29 cellular contexts compared by ENCODE assay signal in genomic region chr2:147696426-147696825, GRCh38.
DNase-seq lines count a peak whose midpoint lies in the region; ATAC-seq, FAIRE-seq and TF ChIP-seq lines count a peak whose summit lies in the region.
"Had no signal": no experiment of that assay in that cellular context is flagged by ENCODE, and none has a peak within 500 bp of the region (broad histone marks: within the 10 kb centered on the region; RNA-seq: fewer than 3 reads in every experiment).

No MANE protein-coding gene starts in this region.

- TF ChIP-seq CTCF in Calu3 (IDR thresholded peaks at IDR 0.05; ENCODE audit: unreplicated experiment) = no peak
- no peak for TF ChIP-seq CTCF in astrocyte (IDR thresholded peaks at IDR 0.05; ENCODE audit: insufficient read depth, low read depth, low read length)
- no peak for TF ChIP-seq CTCF in left lung (IDR thresholded peaks at IDR 0.05)

- H3K36me3 Mint-ChIP-seq in Calu3 (ENCODE audit: insufficient read depth, unreplicated experiment) = no peaks in the 10 kb centered on the region
- H3K36me3 Mint-ChIP-seq in astrocyte (ENCODE audit: low read depth, unreplicated experiment) = no peaks in the 10 kb centered on the region
- H3K36me3 Mint-ChIP-seq: activated naive CD8-positive, alpha-beta T cell; natural killer cell; stimulated activated memory B cell treated with anti-CD40 and anti-IgM and Interleukin-4, amounts not matched to agents 10 μg/mL and 1 μg/mL and 100 μg/mL, for 72 hours had no signal

- ATAC-seq in left lung (peak; percentile 80), HG02610 (IDR thresholded peaks at IDR 0.05; ENCODE audit: unreplicated experiment) (no peak), HG02970 (IDR thresholded peaks at IDR 0.05; ENCODE audit: low FRiP score, unreplicated experiment) (no peak)
- ATAC-seq: HCT116; heart left ventricle; natural killer cell; stimulated activated memory B cell treated with anti-CD40 and anti-IgM and Interleukin-4, amounts not matched to agents 10 μg/mL and 1 μg/mL and 100 μg/mL, for 72 hours had no signal

- no peaks in the 10 kb centered on the region for H3K9me3 ChIP-seq in astrocyte (ENCODE audit: insufficient read depth, low read depth, low read length)
- H3K9me3 ChIP-seq in left lung = no peaks in the 10 kb centered on the region
- H3K9me3 ChIP-seq: heart left ventricle had no signal

- peak overlapping the region; percentile 47 for H3K27ac Mint-ChIP-seq in Calu3 (ENCODE audit: unreplicated experiment)
- H3K27ac Mint-ChIP-seq in astrocyte (ENCODE audit: unreplicated experiment) = no peak overlapping the region
- H3K27ac Mint-ChIP-seq: activated CD4-positive, alpha-beta T cell treated with anti-CD3 and anti-CD28 coated beads, Interleukin-2, amount 10 ng/mL, durations not matched to agents 24 days and 14 days; activated naive CD8-positive, alpha-beta T cell; natural killer cell; stimulated activated memory B cell treated with anti-CD40 and anti-IgM and Interleukin-4, amounts not matched to agents 10 μg/mL and 1 μg/mL and 100 μg/mL, for 72 hours had no signal

- no peak overlapping the region for H3K4me3 ChIP-seq in astrocyte (ENCODE audit: insufficient read depth, low read depth, low read length)
- no peak overlapping the region for H3K4me3 ChIP-seq in left lung
- H3K4me3 ChIP-seq: heart left ventricle, lung had no signal

- H3K36me3 ChIP-seq in astrocyte (ENCODE audit: insufficient read depth, low read length) (no peaks in the 10 kb centered on the region), left lung (no peaks in the 10 kb centered on the region)
- H3K36me3 ChIP-seq: heart left ventricle, WERI-Rb-1 had no signal

- no peak overlapping the region for H3K4me2 ChIP-seq in astrocyte (ENCODE audit: low read length)

- CTCF ChIA-PET in Calu3 (lab: Charles Lee) = interaction anchor here (0.5 kb wide), 1 partner anchor 371 kb away, joined by 3 read pairs; no protein-coding TSS in a partner anchor

- H3K4me3 Mint-ChIP-seq in Calu3 (ENCODE audit: low read depth, unreplicated experiment) (no peak overlapping the region), astrocyte (ENCODE audit: unreplicated experiment) (no peak overlapping the region)
- H3K4me3 Mint-ChIP-seq: activated CD4-positive, alpha-beta T cell treated with anti-CD3 and anti-CD28 coated beads, Interleukin-2, amount 10 ng/mL, durations not matched to agents 24 days and 14 days; activated naive CD8-positive, alpha-beta T cell; natural killer cell; stimulated activated memory B cell treated with anti-CD40 and anti-IgM and Interleukin-4, amounts not matched to agents 10 μg/mL and 1 μg/mL and 100 μg/mL, for 72 hours had no signal

- H3K4me1 Mint-ChIP-seq in Calu3 (ENCODE audit: low read depth, unreplicated experiment) = peaks cover 31% of the 10 kb centered on the region
- no peaks in the 10 kb centered on the region for H3K4me1 Mint-ChIP-seq in astrocyte (ENCODE audit: low read depth, unreplicated experiment)
- H3K4me1 Mint-ChIP-seq: activated CD4-positive, alpha-beta T cell treated with anti-CD3 and anti-CD28 coated beads, Interleukin-2, amount 10 ng/mL, durations not matched to agents 24 days and 14 days; natural killer cell; stimulated activated memory B cell treated with anti-CD40 and anti-IgM and Interleukin-4, amounts not matched to agents 10 μg/mL and 1 μg/mL and 100 μg/mL, for 72 hours had no signal

- no peaks in the 10 kb centered on the region for H4K20me1 ChIP-seq in astrocyte (ENCODE audit: insufficient read depth, low read length)

- H3K9ac ChIP-seq in astrocyte (ENCODE audit: low read length) = no peak overlapping the region

- FAIRE-seq in astrocyte (lab: Jason Lieb, UNC) = no peak

- no peaks in the 10 kb centered on the region for H3K27me3 Mint-ChIP-seq in Calu3 (ENCODE audit: unreplicated experiment)
- peaks cover 2% of the 10 kb centered on the region for H3K27me3 Mint-ChIP-seq in astrocyte (ENCODE audit: low read depth, unreplicated experiment)
- H3K27me3 Mint-ChIP-seq: activated naive CD8-positive, alpha-beta T cell; stimulated activated memory B cell treated with anti-CD40 and anti-IgM and Interleukin-4, amounts not matched to agents 10 μg/mL and 1 μg/mL and 100 μg/mL, for 72 hours had no signal

- H3K27me3 ChIP-seq in astrocyte (ENCODE audit: insufficient read depth, low read length) (no peaks in the 10 kb centered on the region), left lung (no peaks in the 10 kb centered on the region)
- H3K27me3 ChIP-seq: heart left ventricle had no signal

- no TSS peak for BruUV-seq in Calu3 (replicated peaks; lab: Mats Ljungman, UMichigan)

- intact Hi-C loops in Calu3 (cut with micrococcal nuclease; ENCODE audit: unreplicated experiment) = no loop called here
- intact Hi-C loops in left lung (cut with DNase I) = no loop called here

- no peaks in the 10 kb centered on the region for H3K4me1 ChIP-seq in astrocyte (ENCODE audit: insufficient read depth, low read length)
- H3K4me1 ChIP-seq in left lung = no peaks in the 10 kb centered on the region
- H3K4me1 ChIP-seq: heart left ventricle had no signal

- H3K79me2 ChIP-seq in astrocyte (ENCODE audit: insufficient read depth, low read length) = no peaks in the 10 kb centered on the region

- DNase-seq in Calu3 (peak; percentile 29), HT-29 (ENCODE audit: low spot score) (peak; percentile 72), astrocyte (ENCODE audit: low read depth) (peak; percentile 7), left lung (no peak), germinal center (ENCODE audit: low spot score) (no peak), GF-D8 (lab: John Stamatoyannopoulos, UW) (no peak)
- DNase-seq: activated CD4-positive, alpha-beta T cell treated with anti-CD3 and anti-CD28 coated beads, Interleukin-2, amount 10 ng/mL, durations not matched to agents 24 days and 14 days; activated CD8-positive, alpha-beta memory T cell treated with anti-CD3 and anti-CD28 coated beads for 24 hours; activated effector memory CD4-positive, alpha-beta T cell treated with Interleukin-2 at 50 U/mL for 16 hours; activated T-cell treated with anti-CD3 and anti-CD28 coated beads for 4 hours; COR-L47; DMS79 treated with DMSO at 0.1 percent for 48 hours; effector CD8-positive, alpha-beta T cell; erythroblast; heart left ventricle; Kasumi-1; MV-4-11; natural killer cell; NCI-H1694 treated with DMSO at 0.1 percent for 48 hours; NCI-H82; stimulated activated CD4-positive, alpha-beta T cell treated with anti-CD3 and anti-CD28 coated beads, Interleukin-15, amount 100 ng/mL, for 24 hours; T1000; WERI-Rb-1 had no signal

- H3K27ac ChIP-seq in astrocyte (ENCODE audit: low read depth, low read length) (no peak overlapping the region), left lung (no peak overlapping the region)
- H3K27ac ChIP-seq: heart left ventricle, WERI-Rb-1 had no signal

- H3K9me3 Mint-ChIP-seq in Calu3 (ENCODE audit: low read depth, unreplicated experiment) (peaks cover 2% of the 10 kb centered on the region), astrocyte (ENCODE audit: unreplicated experiment) (no peaks in the 10 kb centered on the region)

- H2AFZ ChIP-seq in astrocyte (ENCODE audit: low read depth, low read length) = no peak overlapping the region

Comparison
In these comparisons a context has a peak if more than half of its experiments do, and no peak if none do; other contexts are left out.
1. DNase-seq: peak in Calu3 (single experiment), HT-29 (single experiment) and astrocyte (single experiment); none in left lung (0 of 2), germinal center (single experiment) and GF-D8 (single experiment).